8 cellular contexts compared by ENCODE assay signal in the genomic region with DNA sequence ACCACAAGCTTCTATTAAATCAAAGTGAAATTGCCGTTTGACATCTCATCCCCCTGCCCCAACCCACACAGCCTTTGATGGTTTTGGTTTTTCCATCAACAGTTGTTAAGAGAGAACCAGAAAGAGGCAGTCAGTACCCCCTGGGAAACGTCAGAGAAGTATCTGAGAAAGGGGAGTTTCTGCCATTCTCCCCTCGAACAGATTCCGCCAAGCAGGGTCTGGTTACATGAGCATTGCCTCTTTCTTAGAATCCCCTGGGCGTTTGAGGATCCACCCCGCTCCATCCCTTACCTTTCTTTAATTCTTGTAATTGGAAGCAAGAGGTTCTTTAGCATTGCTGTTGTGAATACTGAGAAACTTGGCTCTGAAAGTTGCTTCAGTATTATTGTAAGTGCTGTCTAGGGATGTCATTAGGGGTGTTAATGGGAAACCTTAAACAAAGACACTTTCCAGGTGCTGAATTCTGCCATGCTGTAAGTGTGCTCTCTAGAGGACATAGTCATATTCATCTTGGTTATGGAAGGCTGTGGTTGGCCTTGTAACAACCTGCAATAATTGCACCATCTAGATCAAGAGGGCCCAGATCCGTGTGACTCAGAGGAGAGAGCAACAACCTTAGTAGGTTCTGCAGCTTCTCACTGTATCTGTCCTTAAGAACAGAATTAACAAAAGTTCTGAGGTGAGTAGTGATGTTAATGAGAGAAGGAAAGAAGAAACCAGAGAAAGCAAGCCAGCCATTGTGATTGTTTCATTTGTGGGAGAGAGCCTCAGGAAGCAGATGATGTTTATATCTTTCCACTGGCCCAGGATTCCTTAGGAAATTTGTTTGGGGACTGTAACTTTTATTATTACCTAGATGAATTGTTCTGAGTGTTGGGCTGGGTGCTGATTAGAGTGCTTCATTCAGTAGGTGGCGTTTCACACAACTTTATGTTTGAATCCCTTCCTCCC. TPM values are rescaled to one million over a fixed set of nuclear protein-coding genes. Genes with fewer than 3 reads are reported as not detected.
A peak's percentile ranks its signal among the peaks of the same experiment; 100 is the strongest.
DNase-seq lines count a peak whose midpoint lies in the region; ATAC-seq and TF ChIP-seq lines count a peak whose summit lies in the region.

No MANE protein-coding gene starts in this region.

- no peak overlapping the region for H3K4me2 ChIP-seq in SK-N-SH

- no peaks in the 10 kb centered on the region for H3K9me3 ChIP-seq in SK-N-SH
- H3K9me3 ChIP-seq in lung (ENCODE audit: control insufficient read depth in 2 of 2, insufficient read depth in 1 of 2, low read length in 1 of 2): no peaks in the 10 kb centered on the region
- no peaks in the 10 kb centered on the region for H3K9me3 ChIP-seq in sigmoid colon

- no peak overlapping the region for H2AFZ ChIP-seq in SK-N-SH (ENCODE audit: low read depth)

- H3K27me3 Mint-ChIP-seq in activated naive CD8-positive, alpha-beta T cell treated with anti-CD3 and anti-CD28 coated beads for 36 hours: no peaks in the 10 kb centered on the region

- peak; percentile 55 for ATAC-seq in SK-N-SH treated with all-trans-retinoic acid at 6 μM for 48 hours
- no peak for ATAC-seq in lung (ENCODE audit: insufficient read depth, low FRiP score)

- no peak for TF ChIP-seq EP300 in SK-N-SH (IDR thresholded peaks at IDR 0.05; ENCODE audit: borderline replicate concordance in 1 of 2, low read depth in 1 of 2, low read length in 1 of 2)
- no peak for TF ChIP-seq EP300 in sigmoid colon (IDR thresholded peaks at IDR 0.05)

- DNase-seq in SK-N-SH (no peak), NOMO-1 (lab: John Stamatoyannopoulos, UW; ENCODE audit: unreplicated experiment in 2 of 2) (peak; percentile 78 to 81), lung (ENCODE audit: low spot score) (no peak), sigmoid colon (no peak), cerebellar cortex (ENCODE audit: low spot score) (no peak), NCI-H2227 (lab: John Stamatoyannopoulos, UW; ENCODE audit: unreplicated experiment) (no peak)
- peak; percentile 72 for DNase-seq in activated naive CD8-positive, alpha-beta T cell treated with anti-CD3 and anti-CD28 coated beads for 36 hours

- H3K9me3 Mint-ChIP-seq in activated naive CD8-positive, alpha-beta T cell treated with anti-CD3 and anti-CD28 coated beads for 36 hours: no peaks in the 10 kb centered on the region

- H3K4me1 Mint-ChIP-seq in activated naive CD8-positive, alpha-beta T cell treated with anti-CD3 and anti-CD28 coated beads for 36 hours: peaks cover 82% of the 10 kb centered on the region

- no peaks in the 10 kb centered on the region for H3K9me2 ChIP-seq in SK-N-SH

- H3K4me3 ChIP-seq in SK-N-SH (ENCODE audit: low read depth in 2 of 2, low read length in 1 of 2) (no peak overlapping the region), lung (no peak overlapping the region), sigmoid colon (no peak overlapping the region)

- peaks cover 98% of the 10 kb centered on the region for H3K79me2 ChIP-seq in SK-N-SH (ENCODE audit: insufficient read depth)

- H3K4me1 ChIP-seq in SK-N-SH (ENCODE audit: control insufficient read depth in 1 of 2, insufficient read depth in 2 of 2, low read depth in 1 of 2, low read length in 1 of 2) (peaks cover 2 to 11% of the 10 kb centered on the region in 2 experiments; a peak in 2 of 4 replicates), lung (ENCODE audit: control insufficient read depth in 2 of 2, insufficient read depth in 2 of 2, low read length in 2 of 2) (peaks cover 13 to 33% of the 10 kb centered on the region in 2 donors), sigmoid colon (peaks cover 0 to 90% (median 80%) of the 10 kb centered on the region in 4 donors)

- H3K27ac ChIP-seq in SK-N-SH (ENCODE audit: low read depth in 2 of 2, low read length in 1 of 2) (no peak overlapping the region; a peak in 1 of 4 replicates), lung (ENCODE audit: low read depth in 1 of 2, low read length in 1 of 2) (peak overlapping the region; percentile 26 to 31), sigmoid colon (peak overlapping the region in 2 of 4 donors; percentile 1 to 6)

- peaks cover 100% of the 10 kb centered on the region for H4K20me1 ChIP-seq in SK-N-SH (ENCODE audit: insufficient read depth)

- no peak for TF ChIP-seq CTCF in SK-N-SH (IDR thresholded peaks at IDR 0.05)
- no peak for TF ChIP-seq CTCF in lung (IDR thresholded peaks at IDR 0.05; ENCODE audit: control extremely low read depth, extremely low read depth)
- no peak for TF ChIP-seq CTCF in sigmoid colon (IDR thresholded peaks at IDR 0.05)

- no peak for TF ChIP-seq RAD21 in SK-N-SH (IDR thresholded peaks at IDR 0.05; ENCODE audit: low read length)

- H3K4me3 Mint-ChIP-seq in activated naive CD8-positive, alpha-beta T cell treated with anti-CD3 and anti-CD28 coated beads for 36 hours: peak overlapping the region; percentile 84

- peak overlapping the region; percentile 99 for H3K27ac Mint-ChIP-seq in activated naive CD8-positive, alpha-beta T cell treated with anti-CD3 and anti-CD28 coated beads for 36 hours

- intact Hi-C loops in sigmoid colon (cut with DNase I): no loop called here

- CTCF ChIA-PET in SK-N-SH (lab: Yijun Ruan, JAX): interaction anchor here (1.2 to 4.4 kb wide), 2 partner anchors 9 to 12 kb away, joined by 3 to 22 read pairs; a partner anchor contains a TSS

- peaks cover 70% of the 10 kb centered on the region for H3K36me3 Mint-ChIP-seq in activated naive CD8-positive, alpha-beta T cell treated with anti-CD3 and anti-CD28 coated beads for 36 hours

- H3K27me3 ChIP-seq in SK-N-SH (ENCODE audit: insufficient read depth) (no peaks in the 10 kb centered on the region), lung (ENCODE audit: control insufficient read depth, insufficient read depth) (no peaks in the 10 kb centered on the region), sigmoid colon (no peaks in the 10 kb centered on the region)

- peaks cover 26% of the 10 kb centered on the region for H3F3A ChIP-seq in SK-N-SH (replicated peaks; ENCODE audit: insufficient read depth)

- H3K9ac ChIP-seq in SK-N-SH: no peak overlapping the region

- WGBS in SK-N-SH (ENCODE audit: low lambda C conversion rate): 79% methylated on average over 8 of the region's 8 CpGs
- 62 to 72% methylated on average over 8 of the region's 8 CpGs for WGBS in lung, 2 donors
- 47 to 63% methylated on average over 8 of the region's 8 CpGs for WGBS in sigmoid colon, 2 donors

- H3K36me3 ChIP-seq in SK-N-SH (replicated peaks in 1 of 2; ENCODE audit: control insufficient read depth in 1 of 2, insufficient read depth in 2 of 2, low read length in 1 of 2): peaks cover 39 to 49% of the 10 kb centered on the region in 2 experiments
- H3K36me3 ChIP-seq in lung (ENCODE audit: control insufficient read depth in 2 of 2, insufficient read depth in 2 of 2, low read length in 2 of 2): peaks cover 7 to 17% of the 10 kb centered on the region in 2 donors
- H3K36me3 ChIP-seq in sigmoid colon: peaks cover 13 to 29% (median 23%) of the 10 kb centered on the region in 4 donors

- no peak for TF ChIP-seq POLR2A in sigmoid colon (IDR thresholded peaks at IDR 0.05)

- POLR2A ChIA-PET in SK-N-SH (lab: Yijun Ruan, JAX): no interaction called here

TF ChIP-seq in SK-N-SH treated with all-trans-retinoic acid at 6 μM for 48 hours, 23 proteins besides CTCF, POLR2A, EP300 and RAD21 (continues in another document):
- TF ChIP-seq, protein P1, sequence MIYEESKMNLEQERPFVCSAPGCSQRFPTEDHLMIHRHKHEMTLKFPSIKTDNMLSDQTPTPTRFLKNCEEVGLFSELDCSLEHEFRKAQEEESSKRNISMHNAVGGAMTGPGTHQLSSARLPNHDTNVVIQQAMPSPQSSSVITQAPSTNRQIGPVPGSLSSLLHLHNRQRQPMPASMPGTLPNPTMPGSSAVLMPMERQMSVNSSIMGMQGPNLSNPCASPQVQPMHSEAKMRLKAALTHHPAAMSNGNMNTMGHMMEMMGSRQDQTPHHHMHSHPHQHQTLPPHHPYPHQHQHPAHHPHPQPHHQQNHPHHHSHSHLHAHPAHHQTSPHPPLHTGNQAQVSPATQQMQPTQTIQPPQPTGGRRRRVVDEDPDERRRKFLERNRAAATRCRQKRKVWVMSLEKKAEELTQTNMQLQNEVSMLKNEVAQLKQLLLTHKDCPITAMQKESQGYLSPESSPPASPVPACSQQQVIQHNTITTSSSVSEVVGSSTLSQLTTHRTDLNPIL (CRISPR knock-in tag; IDR thresholded peaks at IDR 0.05; ENCODE audit: low read depth): no peak

TF ChIP-seq in SK-N-SH, 30 proteins besides CTCF, POLR2A, EP300 and RAD21:
- no peak for TF ChIP-seq MXI1 (IDR thresholded peaks at IDR 0.05; ENCODE audit: low read depth, low read length)

RNA-seq across cellular contexts. Expression of a gene that starts 8.9 kb away (rescaled TPM):
- polyA plus RNA-seq in SK-N-SH (2012; rRNA removed) (290 and 360 TPM in 2 replicates), lung (100 to 1,000 TPM; 231 to 415 TPM), sigmoid colon (100 to 1,000 TPM in 2 of 3 donors, 10 to 100 TPM in 1; 93.7 to 384 (median 135) TPM)
- polyA plus RNA-seq in SK-N-SH (2012; cell fraction: cytosol; rRNA removed): 355 TPM in 2 replicates
- 242 and 304 TPM in 2 replicates for polyA plus RNA-seq in SK-N-SH (2012; cell fraction: nucleus; rRNA removed)
- 100 to 1,000 TPM; 400 to 410 TPM for total RNA-seq in activated naive CD8-positive, alpha-beta T cell treated with anti-CD3 and anti-CD28 coated beads for 36 hours
- total RNA-seq in lung (100 to 1,000 TPM; 555 to 661 TPM), sigmoid colon (100 to 1,000 TPM; 191 to 248 (median 224) TPM)

RNA-seq across cellular contexts. Expression of a gene that starts 43.1 kb away (rescaled TPM):
- polyA plus RNA-seq in SK-N-SH (2012; rRNA removed) (10.2 and 13.1 TPM in 2 replicates), lung (10 to 100 TPM; 11.5 to 13.9 TPM), sigmoid colon (10 to 100 TPM in 1 of 3 donors, 1 to 10 TPM in 2; 1.8 to 10.8 (median 2.4) TPM)
- polyA plus RNA-seq in SK-N-SH (2012; cell fraction: cytosol; rRNA removed): 6.6 and 8.8 TPM in 2 replicates
- 19.5 and 24.9 TPM in 2 replicates for polyA plus RNA-seq in SK-N-SH (2012; cell fraction: nucleus; rRNA removed)
- total RNA-seq in activated naive CD8-positive, alpha-beta T cell treated with anti-CD3 and anti-CD28 coated beads for 36 hours: 10 to 100 TPM; 20.3 to 22.3 TPM
- total RNA-seq in lung (10 to 100 TPM; 30.9 to 51.2 TPM), sigmoid colon (10 to 100 TPM in 2 of 4 donors, 1 to 10 TPM in 2; 9.4 to 12.2 (median 11.0) TPM)

Comparison
In these comparisons a context has a peak if more than half of its experiments do, and no peak if none do; other contexts are left out.
1. DNase-seq: peak in NOMO-1 (2 of 2) and activated naive CD8-positive, alpha-beta T cell treated with anti-CD3 and anti-CD28 coated beads for 36 hours (single experiment); none in SK-N-SH (single experiment), lung (single experiment), sigmoid colon (single experiment), cerebellar cortex (single experiment) and NCI-H2227 (single experiment).
2. H3K27ac ChIP-seq: peak in lung (2 of 2); none in SK-N-SH (0 of 2).